In genomic region chr6:141562801-141563763, GRCh38 we compare ENCODE assay signal across 1 cellular context.
A peak's percentile ranks its signal among the peaks of the same experiment; 100 is the strongest.
TF ChIP-seq lines count a peak whose summit lies in the region.

No MANE protein-coding gene starts in this region.

TF ChIP-seq in HepG2, 621 proteins besides CTCF, POLR2A, EP300 and RAD21 (continued from another document and continues in another):
- peak; percentile 17; the same call in 1 of the 2 replicates for TF ChIP-seq ARID5B (CRISPR knock-in tag; IDR thresholded peaks at IDR 0.05)
- peak; percentile 73 for TF ChIP-seq ZBTB40 (IDR thresholded peaks at IDR 0.05)
- TF ChIP-seq ZBTB40 (CRISPR knock-in tag; IDR thresholded peaks at IDR 0.05) = peak; percentile 95; the same call in 1 of the 2 replicates
- TF ChIP-seq ZNF512 (CRISPR knock-in tag; IDR thresholded peaks at IDR 0.05) = no peak
- TF ChIP-seq MAZ (IDR thresholded peaks at IDR 0.05; ENCODE audit: borderline replicate concordance, low read depth, low read length) = no peak
- TF ChIP-seq MAZ (CRISPR knock-in tag; IDR thresholded peaks at IDR 0.05; ENCODE audit: low read depth) = no peak
- TF ChIP-seq SAFB2 (CRISPR knock-in tag; IDR thresholded peaks at IDR 0.05; ENCODE audit: borderline replicate concordance, low read depth) = no peak
- TF ChIP-seq RXRB (CRISPR knock-in tag; IDR thresholded peaks at IDR 0.05; ENCODE audit: borderline replicate concordance) = peak; percentile 33; the same call in 1 of the 2 replicates
- TF ChIP-seq ELF3 (CRISPR knock-in tag; IDR thresholded peaks at IDR 0.05) = peak; percentile 53; the same call in 1 of the 2 replicates
- TF ChIP-seq ZSCAN31 (CRISPR knock-in tag; IDR thresholded peaks at IDR 0.05; ENCODE audit: low read depth) = no peak
- peak; percentile 16 for TF ChIP-seq ZFP36 (IDR thresholded peaks at IDR 0.05; ENCODE audit: borderline replicate concordance, low read depth, low read length, partially characterized antibody)
- no peak for TF ChIP-seq TCF7L2 (IDR thresholded peaks at IDR 0.05; ENCODE audit: low read depth, low read length)
- no peak for TF ChIP-seq NBN (conservative IDR thresholded peaks at IDR 0.05)
- TF ChIP-seq ZBTB33 (CRISPR knock-in tag; IDR thresholded peaks at IDR 0.05) = no peak
- no peak for TF ChIP-seq GFI1 (CRISPR knock-in tag; IDR thresholded peaks at IDR 0.05; ENCODE audit: borderline replicate concordance)
- no peak for TF ChIP-seq SMAD1 (CRISPR knock-in tag; IDR thresholded peaks at IDR 0.05; ENCODE audit: borderline replicate concordance, low read depth)
- TF ChIP-seq HMG20A (CRISPR knock-in tag; IDR thresholded peaks at IDR 0.05; ENCODE audit: borderline replicate concordance) = no peak
- TF ChIP-seq U2AF1 (optimal IDR thresholded peaks at IDR 0.05; ENCODE audit: low read depth, low read length) = no peak
- TF ChIP-seq STAG1 (CRISPR knock-in tag; IDR thresholded peaks at IDR 0.05) = peak; percentile 90
- TF ChIP-seq DBP (CRISPR knock-in tag; IDR thresholded peaks at IDR 0.05; ENCODE audit: not compliant biosample characterization) = no peak
- TF ChIP-seq ARID3A (IDR thresholded peaks at IDR 0.05; ENCODE audit: low read depth, low read length) = 0 out of 2 replicates have a peak, but pooled peaks have one; percentile 42
- TF ChIP-seq ZNF878 (CRISPR knock-in tag; IDR thresholded peaks at IDR 0.05) = no peak
- TF ChIP-seq TBX2 (CRISPR knock-in tag; IDR thresholded peaks at IDR 0.05; ENCODE audit: borderline replicate concordance) = no peak
- 0 out of 2 replicates have a peak, but pooled peaks have one; percentile 22 for TF ChIP-seq RFXANK (CRISPR knock-in tag; IDR thresholded peaks at IDR 0.05)
